ENCODE assay signal across 14 cellular contexts in the genomic region with DNA sequence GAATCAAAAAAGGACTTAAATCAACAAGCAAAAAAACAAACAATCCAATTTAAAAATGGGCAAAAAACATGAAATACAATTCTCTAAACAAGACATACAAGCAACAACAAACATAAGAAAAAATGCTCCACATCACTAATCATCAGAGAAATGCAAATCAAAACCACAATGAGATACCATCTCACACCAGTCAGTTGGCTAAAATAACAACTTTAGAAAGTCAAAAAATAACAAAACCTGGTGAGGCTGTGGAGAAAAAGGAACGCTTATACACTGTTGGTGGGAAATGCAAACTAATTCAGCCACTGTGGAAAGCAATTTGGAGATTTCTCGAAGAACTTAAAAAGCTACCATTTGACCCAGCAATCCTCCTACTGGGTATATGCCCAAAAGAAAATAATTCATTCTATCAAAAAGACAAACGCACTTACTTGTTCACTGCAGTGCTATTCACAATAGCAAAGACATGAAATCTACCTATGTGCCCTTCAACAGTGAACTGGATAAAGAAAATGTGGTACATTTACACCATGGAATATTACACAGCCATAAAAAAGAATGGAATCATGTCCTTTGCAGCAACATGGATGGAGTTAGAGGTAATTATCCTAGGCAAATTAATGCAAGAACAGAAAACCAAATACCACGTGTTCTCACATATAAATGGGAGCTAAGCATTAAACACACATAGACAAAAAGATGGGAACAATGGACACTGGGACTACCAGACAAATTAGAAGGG.
"Had no signal": no experiment of that assay in that cellular context is flagged by ENCODE, and none has a peak within 500 bp of the region (broad histone marks: within the 10 kb centered on the region; RNA-seq: fewer than 3 reads in every experiment).

No MANE protein-coding gene starts in this region.

- ATAC-seq: activated CD4-positive, alpha-beta T cell treated with anti-CD3 and anti-CD28 coated beads for 36 hours; body of pancreas; left ventricle myocardium superior; WTC11 had no signal

- DNase-seq: activated CD4-positive, alpha-beta T cell treated with anti-CD3 and anti-CD28 coated beads for 36 hours; activated CD4-positive, alpha-beta T cell treated with anti-CD3 and anti-CD28 coated beads, Interleukin-2, amount 50 U/mL, for 48 hours; activated gamma-delta T cell; body of pancreas; dermis blood vessel endothelial cell; effector memory CD4-positive, alpha-beta T cell; immature natural killer cell; left ventricle myocardium superior; nephron progenitor cell; occipital lobe; stimulated activated CD4-positive, alpha-beta T cell treated with anti-CD3 and anti-CD28 coated beads, Interleukin-15, amount 100 ng/mL, for 24 hours; stimulated activated CD4-positive, alpha-beta T cell treated with anti-CD3 and anti-CD28 coated beads, Interleukin-2, amount 100 ng/mL, for 48 hours; transverse colon had no signal
